In genomic region chr16:70378869-70379493, GRCh38 we compare ENCODE assay signal across 12 cellular contexts. TPM values are rescaled to one million over a fixed set of nuclear protein-coding genes. Genes with fewer than 3 reads are reported as not detected.
DNase-seq lines count a peak whose midpoint lies in the region; ATAC-seq and TF ChIP-seq lines count a peak whose summit lies in the region.
"Had no signal": no experiment of that assay in that cellular context is flagged by ENCODE, and none has a peak within 500 bp of the region (broad histone marks: within the 10 kb centered on the region; RNA-seq: fewer than 3 reads in every experiment).

No MANE protein-coding gene starts in this region.

- H3K4me3 ChIP-seq in foreskin fibroblast (ENCODE audit: low read depth in 1 of 2, low read length in 2 of 2): no peak overlapping the region

- H2BK12ac ChIP-seq in H9 (ENCODE audit: insufficient read length, low read depth, low read length): no peak overlapping the region

- no peaks in the 10 kb centered on the region for H3K27me3 ChIP-seq in H9 (ENCODE audit: insufficient read depth, low read length)

- H4K91ac ChIP-seq in H9 (ENCODE audit: insufficient read length, low read depth, low read length): no peak overlapping the region

- CTCF ChIA-PET in activated CD4-positive, alpha-beta memory T cell treated with anti-CD3 and anti-CD28 coated beads, Interleukin-2, amount 10 ng/mL, durations not matched to agents 7 days and 5 days (lab: Charles Lee): interaction anchor here (1.1 to 3.9 kb wide), 4 partner anchors 9 to 141 kb away, joined by 5 to 28 read pairs (median 13); partner anchors contain the start of gene DDX19A
- CTCF ChIA-PET in activated CD4-positive, alpha-beta memory T cell treated with anti-CD3 and anti-CD28 coated beads for 36 hours (lab: Charles Lee): interaction anchor here (1.5 to 1.8 kb wide), 2 partner anchors 10 to 127 kb away, joined by 6 to 8 read pairs; partner anchors contain the start of gene EXOSC6
- CTCF ChIA-PET in activated CD8-positive, alpha-beta T cell treated with anti-CD3 and anti-CD28 coated beads, Interleukin-2, amount 10 ng/mL, durations not matched to agents 7 days and 5 days (lab: Charles Lee): interaction anchor here (1.4 to 1.6 kb wide), 3 partner anchors 14 to 275 kb away, joined by 3 to 6 read pairs (median 4); partner anchors contain the start of gene FCSK
- CTCF ChIA-PET in HEK293T (lab: Yijun Ruan, JAX): no interaction called here

- no peak overlapping the region for H2BK15ac ChIP-seq in H9 (ENCODE audit: low read depth, low read length)

- POLR2A ChIA-PET in activated CD4-positive, alpha-beta memory T cell treated with anti-CD3 and anti-CD28 coated beads, Interleukin-2, amount 10 ng/mL, durations not matched to agents 7 days and 5 days (lab: Charles Lee): interaction anchor here (0.9 to 4.4 kb wide), 9 partner anchors 11 to 144 kb away, joined by 3 to 82 read pairs (median 8); partner anchors contain the start of genes COG4, DDX19A, FCSK and SF3B3
- POLR2A ChIA-PET in activated CD4-positive, alpha-beta memory T cell treated with anti-CD3 and anti-CD28 coated beads for 36 hours (lab: Charles Lee): interaction anchor here (1.2 kb wide), 1 partner anchor 80 kb away, joined by 3 read pairs; the partner anchor contains the start of gene DDX19B
- POLR2A ChIA-PET in activated CD8-positive, alpha-beta T cell treated with anti-CD3 and anti-CD28 coated beads, Interleukin-2, amount 10 ng/mL, durations not matched to agents 7 days and 5 days (lab: Charles Lee): interaction anchor here (1.1 to 1.3 kb wide), 3 partner anchors 15 to 98 kb away, joined by 3 to 5 read pairs (median 3); no protein-coding TSS in a partner anchor
- POLR2A ChIA-PET in HEK293T (lab: Yijun Ruan, JAX): interaction anchor here (1.4 to 2.8 kb wide), 3 partner anchors 32 to 75 kb away, joined by 7 to 29 read pairs (median 27); partner anchors contain the start of genes DDX19A, FCSK and ST3GAL2

- H3K18ac ChIP-seq in H9 (ENCODE audit: insufficient read length, low read depth, low read length): no peak overlapping the region

- no peak overlapping the region for H3K4ac ChIP-seq in H9 (ENCODE audit: low read depth, low read length)

- no peak overlapping the region for H4K8ac ChIP-seq in H9 (replicated peaks; ENCODE audit: insufficient read length, low read depth, low read length)

- no peak for ATAC-seq in activated CD8-positive, alpha-beta T cell treated with anti-CD3 and anti-CD28 coated beads, Interleukin-2, amount 10 ng/mL, durations not matched to agents 7 days and 5 days

- H2BK20ac ChIP-seq in H9 (ENCODE audit: low read depth, low read length, poor library complexity, severe bottlenecking): no peak overlapping the region

- no CpG with 5 or more reads among the region's 13 CpGs for WGBS in H9 (ENCODE audit: extremely low coverage, insufficient read length, low lambda C conversion rate)

- no peak overlapping the region for H3K56ac ChIP-seq in H9 (ENCODE audit: insufficient read length, low read depth, low read length)

- no peaks in the 10 kb centered on the region for H4K20me1 ChIP-seq in H9 (ENCODE audit: control insufficient read depth, insufficient read depth, insufficient read length)

- no peak overlapping the region for H2BK5ac ChIP-seq in H9 (ENCODE audit: insufficient read length, low read length)

- H3K4me1 Mint-ChIP-seq in activated CD4-positive, alpha-beta memory T cell treated with anti-CD3 and anti-CD28 coated beads, Interleukin-2, amount 10 ng/mL, durations not matched to agents 7 days and 5 days: peaks cover 21% of the 10 kb centered on the region
- H3K4me1 Mint-ChIP-seq in activated CD4-positive, alpha-beta memory T cell treated with anti-CD3 and anti-CD28 coated beads for 36 hours (ENCODE audit: low read depth): peaks cover 12% of the 10 kb centered on the region
- H3K4me1 Mint-ChIP-seq in H9: peaks cover 0 to 15% of the 10 kb centered on the region in 2 experiments; a peak in 2 of 4 replicates
- H3K4me1 Mint-ChIP-seq in activated CD8-positive, alpha-beta T cell treated with anti-CD3 and anti-CD28 coated beads, Interleukin-2, amount 10 ng/mL, durations not matched to agents 7 days and 5 days (ENCODE audit: low read depth): peaks cover 21% of the 10 kb centered on the region
- H3K4me1 Mint-ChIP-seq in nephron progenitor cell: peaks cover 18% of the 10 kb centered on the region

- H3K79me1 ChIP-seq in H9 (ENCODE audit: insufficient read depth, low read depth, low read length, poor library complexity, severe bottlenecking): no peaks in the 10 kb centered on the region

- H3K23me2 ChIP-seq in H9 (ENCODE audit: insufficient read length, low read depth, low read length, poor library complexity, severe bottlenecking): peaks cover 6% of the 10 kb centered on the region

- no peak overlapping the region for H2AK5ac ChIP-seq in H9 (ENCODE audit: insufficient read length, low read length)

- no peak overlapping the region for H3K14ac ChIP-seq in H9 (ENCODE audit: insufficient read depth, low read length)

- H3K4me2 ChIP-seq in H9 (ENCODE audit: insufficient read depth, insufficient read length, low read length): no peak overlapping the region

- peaks cover 22% of the 10 kb centered on the region for H3K36me3 Mint-ChIP-seq in activated CD4-positive, alpha-beta memory T cell treated with anti-CD3 and anti-CD28 coated beads, Interleukin-2, amount 10 ng/mL, durations not matched to agents 7 days and 5 days (ENCODE audit: low read depth)
- peaks cover 20% of the 10 kb centered on the region for H3K36me3 Mint-ChIP-seq in activated CD4-positive, alpha-beta memory T cell treated with anti-CD3 and anti-CD28 coated beads for 36 hours
- H3K36me3 Mint-ChIP-seq in H9 (ENCODE audit: insufficient read depth in 1 of 3, low read depth in 3 of 3): peaks cover 20 to 63% (median 35%) of the 10 kb centered on the region in 3 experiments; a peak in 6 of 7 replicates
- H3K36me3 Mint-ChIP-seq in activated CD8-positive, alpha-beta T cell treated with anti-CD3 and anti-CD28 coated beads, Interleukin-2, amount 10 ng/mL, durations not matched to agents 7 days and 5 days (ENCODE audit: low read depth): peaks cover 38% of the 10 kb centered on the region
- H3K36me3 Mint-ChIP-seq in nephron progenitor cell (ENCODE audit: low read depth): peaks cover 40% of the 10 kb centered on the region

- no peak for DNase-seq in activated CD4-positive, alpha-beta memory T cell treated with anti-CD3 and anti-CD28 coated beads, Interleukin-2, amount 10 ng/mL, durations not matched to agents 7 days and 5 days
- no peak for DNase-seq in activated CD4-positive, alpha-beta memory T cell treated with anti-CD3 and anti-CD28 coated beads for 36 hours
- no peak for DNase-seq in H9
- DNase-seq in activated CD8-positive, alpha-beta T cell treated with anti-CD3 and anti-CD28 coated beads, Interleukin-2, amount 10 ng/mL, durations not matched to agents 7 days and 5 days: no peak
- DNase-seq in nephron progenitor cell: no peak
- no peak for DNase-seq in HEK293T (ENCODE audit: extremely low spot score)
- no peak for DNase-seq in DMS53 (lab: John Stamatoyannopoulos, UW)
- DNase-seq in foreskin fibroblast: no peak
- DNase-seq: NCI-H2171; stimulated activated CD8-positive, alpha-beta memory T cell treated with anti-CD3 and anti-CD28 coated beads, Interleukin-4, amount 100 ng/mL, for 48 hours; T-helper 9 cell had no signal

- H3K23ac ChIP-seq in H9 (ENCODE audit: insufficient read length, low read depth, low read length): no peak overlapping the region

- no peaks in the 10 kb centered on the region for H3K9me3 ChIP-seq in H9 (ENCODE audit: control insufficient read depth, low read depth, low read length)

- H2AFZ ChIP-seq in H9 (ENCODE audit: low read length): no peak overlapping the region
- H2AFZ ChIP-seq: parathyroid adenoma had no signal

- H3K9ac ChIP-seq in H9 (ENCODE audit: extremely low read depth, insufficient read length, low read length): no peak overlapping the region
- H3K9ac ChIP-seq: parathyroid adenoma had no signal

- H3K4me1 ChIP-seq in H9 (ENCODE audit: insufficient read depth, low read length): no peaks in the 10 kb centered on the region; the same call in 1 of the 2 replicates

- H4K5ac ChIP-seq in H9 (ENCODE audit: insufficient read length, low read depth, low read length): no peak overlapping the region

- no peaks in the 10 kb centered on the region for H3K9me3 Mint-ChIP-seq in activated CD4-positive, alpha-beta memory T cell treated with anti-CD3 and anti-CD28 coated beads, Interleukin-2, amount 10 ng/mL, durations not matched to agents 7 days and 5 days
- H3K9me3 Mint-ChIP-seq in activated CD4-positive, alpha-beta memory T cell treated with anti-CD3 and anti-CD28 coated beads for 36 hours: no peaks in the 10 kb centered on the region
- H3K9me3 Mint-ChIP-seq in H9: no peaks in the 10 kb centered on the region; a peak in 1 of 5 replicates
- H3K9me3 Mint-ChIP-seq in activated CD8-positive, alpha-beta T cell treated with anti-CD3 and anti-CD28 coated beads, Interleukin-2, amount 10 ng/mL, durations not matched to agents 7 days and 5 days (ENCODE audit: insufficient read depth): no peaks in the 10 kb centered on the region
- H3K9me3 Mint-ChIP-seq in nephron progenitor cell: no peaks in the 10 kb centered on the region

- no peak overlapping the region for H3K27ac ChIP-seq in H9 (ENCODE audit: insufficient read length, low read depth, low read length)
- H3K27ac ChIP-seq: parathyroid adenoma had no signal

- no peak overlapping the region for H2BK120ac ChIP-seq in H9 (ENCODE audit: low read depth, low read length, poor library complexity, severe bottlenecking)

- intact Hi-C loops in activated CD4-positive, alpha-beta memory T cell treated with anti-CD3 and anti-CD28 coated beads for 36 hours (cut with micrococcal nuclease): no loop called here

- H3T11ph ChIP-seq in H9 (ENCODE audit: low read length): no peak overlapping the region

- H3K27me3 Mint-ChIP-seq in activated CD4-positive, alpha-beta memory T cell treated with anti-CD3 and anti-CD28 coated beads, Interleukin-2, amount 10 ng/mL, durations not matched to agents 7 days and 5 days: no peaks in the 10 kb centered on the region
- H3K27me3 Mint-ChIP-seq in activated CD4-positive, alpha-beta memory T cell treated with anti-CD3 and anti-CD28 coated beads for 36 hours: no peaks in the 10 kb centered on the region
- no peaks in the 10 kb centered on the region; the same call in 1 of the 2 replicates for H3K27me3 Mint-ChIP-seq in H9 (ENCODE audit: low read depth)
- no peaks in the 10 kb centered on the region for H3K27me3 Mint-ChIP-seq in activated CD8-positive, alpha-beta T cell treated with anti-CD3 and anti-CD28 coated beads, Interleukin-2, amount 10 ng/mL, durations not matched to agents 7 days and 5 days (ENCODE audit: low read depth)
- H3K27me3 Mint-ChIP-seq in nephron progenitor cell (ENCODE audit: low read depth, poor library complexity): no peaks in the 10 kb centered on the region

- no peak for TF ChIP-seq CTCF in H9 (conservative IDR thresholded peaks at IDR 0.05)
- no peak for TF ChIP-seq CTCF in nephron progenitor cell (IDR thresholded peaks at IDR 0.05)
- no peak for TF ChIP-seq CTCF in foreskin fibroblast (IDR thresholded peaks at IDR 0.05; ENCODE audit: low read depth, low read length)

- H3K4me3 Mint-ChIP-seq in activated CD4-positive, alpha-beta memory T cell treated with anti-CD3 and anti-CD28 coated beads, Interleukin-2, amount 10 ng/mL, durations not matched to agents 7 days and 5 days: peak overlapping the region; percentile 2
- no peak overlapping the region for H3K4me3 Mint-ChIP-seq in activated CD4-positive, alpha-beta memory T cell treated with anti-CD3 and anti-CD28 coated beads for 36 hours
- H3K4me3 Mint-ChIP-seq in H9 (peak overlapping the region; percentile 93 to 98), nephron progenitor cell (peak overlapping the region; percentile 94)
- H3K4me3 Mint-ChIP-seq in activated CD8-positive, alpha-beta T cell treated with anti-CD3 and anti-CD28 coated beads, Interleukin-2, amount 10 ng/mL, durations not matched to agents 7 days and 5 days: peak overlapping the region; percentile 95

- H3K27ac Mint-ChIP-seq in activated CD4-positive, alpha-beta memory T cell treated with anti-CD3 and anti-CD28 coated beads, Interleukin-2, amount 10 ng/mL, durations not matched to agents 7 days and 5 days: no peak overlapping the region
- no peak overlapping the region for H3K27ac Mint-ChIP-seq in activated CD4-positive, alpha-beta memory T cell treated with anti-CD3 and anti-CD28 coated beads for 36 hours
- H3K27ac Mint-ChIP-seq in H9 (peak overlapping the region in 1 of 3 experiments; percentile 21; a peak in 1 of 7 replicates), nephron progenitor cell (no peak overlapping the region)
- H3K27ac Mint-ChIP-seq in activated CD8-positive, alpha-beta T cell treated with anti-CD3 and anti-CD28 coated beads, Interleukin-2, amount 10 ng/mL, durations not matched to agents 7 days and 5 days: peak overlapping the region; percentile 30

- no peaks in the 10 kb centered on the region for H3K79me2 ChIP-seq in H9 (ENCODE audit: insufficient read depth, low read length)
- H3K79me2 ChIP-seq: parathyroid adenoma had no signal

RNA-seq across cellular contexts. Expression of gene DDX19A, which starts 32.3 kb away (rescaled TPM):
- 10 to 100 TPM; 27.3 to 27.5 TPM for total RNA-seq in activated CD4-positive, alpha-beta memory T cell treated with anti-CD3 and anti-CD28 coated beads, Interleukin-2, amount 10 ng/mL, durations not matched to agents 7 days and 5 days
- total RNA-seq in activated CD4-positive, alpha-beta memory T cell treated with anti-CD3 and anti-CD28 coated beads for 36 hours: 10 to 100 TPM; 34.8 to 39.3 TPM
- 57.1 and 59.4 TPM in 2 replicates for total RNA-seq in H9 (2021)
- 10 to 100 TPM; 38.1 to 38.7 TPM for total RNA-seq in activated CD8-positive, alpha-beta T cell treated with anti-CD3 and anti-CD28 coated beads, Interleukin-2, amount 10 ng/mL, durations not matched to agents 7 days and 5 days

RNA-seq across cellular contexts. Expression of gene ST3GAL2, which starts 59.9 kb away (rescaled TPM):
- total RNA-seq in activated CD4-positive, alpha-beta memory T cell treated with anti-CD3 and anti-CD28 coated beads, Interleukin-2, amount 10 ng/mL, durations not matched to agents 7 days and 5 days: 10 to 100 TPM; 21.6 to 22.7 TPM
- total RNA-seq in activated CD4-positive, alpha-beta memory T cell treated with anti-CD3 and anti-CD28 coated beads for 36 hours: 10 to 100 TPM; 16.7 to 17.3 TPM
- total RNA-seq in H9 (2021): 45.9 and 49.0 TPM in 2 replicates
- total RNA-seq in activated CD8-positive, alpha-beta T cell treated with anti-CD3 and anti-CD28 coated beads, Interleukin-2, amount 10 ng/mL, durations not matched to agents 7 days and 5 days: 10 to 100 TPM; 34.1 to 39.0 TPM
